In the genomic region with DNA sequence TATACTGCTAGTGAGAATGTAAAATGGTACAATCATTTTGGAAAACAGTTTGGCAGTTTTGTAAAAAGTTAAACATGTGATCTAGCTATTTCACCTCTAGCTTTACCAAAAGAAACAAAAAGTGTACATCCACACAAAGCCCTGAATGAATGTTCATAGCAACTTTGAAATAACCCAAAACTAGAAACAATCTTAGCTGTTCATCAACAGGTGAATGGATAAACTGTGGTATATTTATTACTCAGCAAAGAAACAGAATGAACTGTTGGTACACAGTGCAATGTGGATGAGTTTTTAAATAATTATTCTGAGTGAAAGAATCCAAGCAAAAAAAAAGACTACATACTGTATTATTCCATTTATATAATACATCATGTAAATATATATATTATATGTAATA, we compare ENCODE assay signal across 27 cellular contexts.
"Had no signal": no experiment of that assay in that cellular context is flagged by ENCODE, and none has a peak within 500 bp of the region (broad histone marks: within the 10 kb centered on the region; RNA-seq: fewer than 3 reads in every experiment).

No MANE protein-coding gene starts in this region.

- H3K27me3 ChIP-seq: esophagus squamous epithelium, right atrium auricular region, suprapubic skin had no signal

- H3K4me3 ChIP-seq: esophagus squamous epithelium, prostate gland, right atrium auricular region, smooth muscle cell, suprapubic skin had no signal

- FAIRE-seq: endometrium, kidney had no signal

- H3K36me3 ChIP-seq: prostate gland had no signal

- H3K4me1 ChIP-seq: prostate gland had no signal

- H3K27ac ChIP-seq: prostate gland had no signal

- H3K4me3 Mint-ChIP-seq: effector memory CD8-positive, alpha-beta T cell; naive thymus-derived CD8-positive, alpha-beta T cell; nephron progenitor cell; stimulated activated naive CD8-positive, alpha-beta T cell treated with anti-CD3 and anti-CD28 coated beads, Interleukin-15, amount 100 ng/mL, for 72 hours had no signal

- DNase-seq: cortex of kidney; effector memory CD8-positive, alpha-beta T cell; erythroblast; esophagus squamous epithelium; foreskin melanocyte; head of caudate nucleus; kidney; mammary epithelial cell; mesendoderm; midbrain; naive thymus-derived CD8-positive, alpha-beta T cell; nephron progenitor cell; nucleus accumbens; stimulated activated CD4-positive, alpha-beta T cell treated with anti-CD3 and anti-CD28 coated beads, Interleukin-12 subunit alpha, Interleukin-12 subunit beta, amount 100 ng/mL, for 4 hours; stimulated activated CD4-positive, alpha-beta T cell treated with anti-CD3 and anti-CD28 coated beads, Interleukin-1b, Interleukin-23, amount 100 ng/mL, for 48 hours; stimulated activated CD4-positive, alpha-beta T cell treated with anti-CD3 and anti-CD28 coated beads, Interleukin-4, amount 100 ng/mL, for 1 hour; stimulated activated CD8-positive, alpha-beta memory T cell treated with anti-CD3 and anti-CD28 coated beads, Interleukin-4, amount 100 ng/mL, for 48 hours; stimulated activated naive CD4-positive, alpha-beta T cell; stimulated activated naive CD8-positive, alpha-beta T cell treated with anti-CD3 and anti-CD28 coated beads, Interleukin-15, amount 100 ng/mL, for 72 hours; trophoblast cell had no signal

- H3K27ac Mint-ChIP-seq: effector memory CD8-positive, alpha-beta T cell; nephron progenitor cell; stimulated activated naive CD8-positive, alpha-beta T cell treated with anti-CD3 and anti-CD28 coated beads, Interleukin-15, amount 100 ng/mL, for 72 hours had no signal

- H3K9me3 ChIP-seq: prostate gland had no signal

- ATAC-seq: effector memory CD8-positive, alpha-beta T cell; left lobe of liver; naive thymus-derived CD8-positive, alpha-beta T cell; sciatic nerve; stimulated activated naive CD8-positive, alpha-beta T cell treated with anti-CD3 and anti-CD28 coated beads, Interleukin-15, amount 100 ng/mL, for 72 hours had no signal

- H3K27me3 Mint-ChIP-seq: effector memory CD8-positive, alpha-beta T cell; naive thymus-derived CD8-positive, alpha-beta T cell; stimulated activated naive CD8-positive, alpha-beta T cell treated with anti-CD3 and anti-CD28 coated beads, Interleukin-15, amount 100 ng/mL, for 72 hours had no signal
